ENCODE assay signal across 26 cellular contexts in genomic region chr2:236882074-236882473, GRCh38.
"Had no signal": no experiment of that assay in that cellular context is flagged by ENCODE, and none has a peak within 500 bp of the region (broad histone marks: within the 10 kb centered on the region; RNA-seq: fewer than 3 reads in every experiment).

No MANE protein-coding gene starts in this region.

- H3K36me3 ChIP-seq: left lung, lower lobe of right lung, pancreas, prostate gland, sigmoid colon, tibial nerve, uterus had no signal

- H3K27ac ChIP-seq: left lung, lower lobe of right lung, pancreas, prostate gland, sigmoid colon, tibial nerve, uterus had no signal

- H3K4me1 ChIP-seq: left lung, lower lobe of right lung, pancreas, prostate gland, uterus had no signal

- H3K27me3 ChIP-seq: pancreas, sigmoid colon, tibial nerve, uterus had no signal

- H3K9me3 ChIP-seq: left lung, lower lobe of right lung, pancreas, prostate gland, sigmoid colon, tibial nerve, uterus had no signal

- H3K4me3 ChIP-seq: left lung, lower lobe of right lung, pancreas, prostate gland, sigmoid colon, tibial nerve, uterus had no signal

- DNase-seq: hypothalamus; immature natural killer cell; kidney; left colon; left lung; lower lobe of right lung; mammary epithelial cell; mesenchymal stem cell; naive thymus-derived CD8-positive, alpha-beta T cell; nucleus accumbens; pancreas; posterior cingulate gyrus; retina; right cardiac atrium; sigmoid colon; small intestine; stimulated activated CD4-positive, alpha-beta T cell treated with anti-CD3 and anti-CD28 coated beads, Interleukin-1b, Interleukin-23, amount 100 ng/mL, for 48 hours; stimulated activated CD4-positive, alpha-beta T cell treated with anti-CD3 and anti-CD28 coated beads, Interleukin-2, amount 100 ng/mL, for 48 hours; stimulated activated CD4-positive, alpha-beta T cell treated with anti-CD3 and anti-CD28 coated beads, Interleukin-4, amount 100 ng/mL, for 4 hours; stimulated activated CD8-positive, alpha-beta memory T cell treated with anti-CD3 and anti-CD28 coated beads, Interleukin-4, amount 100 ng/mL, for 48 hours; stimulated activated naive CD4-positive, alpha-beta T cell treated with Interleukin-2 at 50 U/mL for 16 hours; stimulated activated naive CD8-positive, alpha-beta T cell treated with anti-CD3 and anti-CD28 coated beads, Interleukin-15, amount 100 ng/mL, for 72 hours; substantia nigra; uterus had no signal
